In the genomic region with DNA sequence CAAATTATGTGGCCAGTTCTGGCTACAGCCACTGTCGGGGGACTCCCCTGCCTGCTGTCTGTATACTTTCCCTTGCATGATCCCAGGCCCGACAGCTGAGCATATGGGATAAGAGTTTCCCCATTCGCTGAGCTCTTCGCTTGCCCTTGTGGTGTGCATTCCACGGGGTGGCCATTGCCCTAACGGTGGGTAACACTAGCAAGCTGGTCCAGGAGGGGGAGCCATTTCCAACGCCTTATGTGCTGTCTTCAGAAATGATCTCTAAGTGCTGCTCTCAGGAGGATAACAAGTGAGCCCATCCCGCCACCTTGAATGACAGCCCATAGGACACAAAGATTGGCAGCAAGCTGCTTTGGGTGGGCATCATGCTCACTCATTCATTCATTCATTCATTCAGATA, we compare ENCODE assay signal across 8 cellular contexts.
DNase-seq lines count a peak whose midpoint lies in the region; ATAC-seq and TF ChIP-seq lines count a peak whose summit lies in the region.

No MANE protein-coding gene starts in this region.

- H3K79me2 ChIP-seq in OCI-LY1 (ENCODE audit: insufficient read depth, low read length) = no peaks in the 10 kb centered on the region

- H3K4me2 ChIP-seq in OCI-LY1 (ENCODE audit: low read length) = no peak overlapping the region

- no peaks in the 10 kb centered on the region for H4K20me1 ChIP-seq in OCI-LY1 (ENCODE audit: insufficient read depth, low read length)

- H3K27ac ChIP-seq in A673 (ENCODE audit: low read depth, low read length, poor library complexity, severe bottlenecking) (no peak overlapping the region), OCI-LY1 (ENCODE audit: low read depth, low read length, poor library complexity, severe bottlenecking) (no peak overlapping the region)

- no peaks in the 10 kb centered on the region for H3F3A ChIP-seq in OCI-LY1 (ENCODE audit: insufficient read depth, low read length)

- H3K9me3 ChIP-seq in A673 (ENCODE audit: low read depth, low read length, poor library complexity, severe bottlenecking) (no peaks in the 10 kb centered on the region), OCI-LY1 (ENCODE audit: low read length) (no peaks in the 10 kb centered on the region)

- peak; percentile 68 for DNase-seq in A673 (ENCODE audit: low spot score)
- DNase-seq in EH (ENCODE audit: low read depth) = peak; percentile 20
- peak; percentile 4 for DNase-seq in fibroblast of the aortic adventitia (ENCODE audit: low read depth)
- no peak for DNase-seq in amygdala (lab: John Stamatoyannopoulos, UW)

- H3K27me3 ChIP-seq in A673 (replicated peaks; ENCODE audit: insufficient read depth, low read depth, low read length, poor library complexity) = peaks cover 2% of the 10 kb centered on the region
- H3K27me3 ChIP-seq in OCI-LY1 (ENCODE audit: insufficient read depth, low read length) = no peaks in the 10 kb centered on the region

- intact Hi-C loops in A673 (cut with micrococcal nuclease; ENCODE audit: unreplicated experiment) = loop anchor here (5.0 kb wide), 2 partner anchors 191 to 446 kb away; partner anchors contain the start of gene FSTL4

- TF ChIP-seq CTCF in A673 (conservative IDR thresholded peaks at IDR 0.05; ENCODE audit: low read depth, low read length) (peak; percentile 74), OCI-LY1 (IDR thresholded peaks at IDR 0.05; ENCODE audit: low read length) (peak; percentile 62), fibroblast of the aortic adventitia (IDR thresholded peaks at IDR 0.05; ENCODE audit: insufficient read depth, low read length) (peak; percentile 10)

- H3K4me3 ChIP-seq in A673 (ENCODE audit: low read depth, low read length, poor library complexity, severe bottlenecking) (no peak overlapping the region), OCI-LY1 (ENCODE audit: low read depth, low read length, poor library complexity, severe bottlenecking) (no peak overlapping the region), fibroblast of the aortic adventitia (ENCODE audit: low read depth, low read length) (no peak overlapping the region)

- ATAC-seq in GM21529 (IDR thresholded peaks at IDR 0.05; ENCODE audit: unreplicated experiment) = no peak
- no peak for ATAC-seq in GM21825 (IDR thresholded peaks at IDR 0.05; ENCODE audit: unreplicated experiment)
- ATAC-seq in HG02870 (IDR thresholded peaks at IDR 0.05; ENCODE audit: unreplicated experiment) = no peak

- POLR2A ChIA-PET in A673 (lab: Charles Lee; ENCODE audit: low non-redundant PET) = interaction anchor here (0.6 kb wide), 1 partner anchor 595 kb away, joined by 3 read pairs; no protein-coding TSS in a partner anchor

- CTCF ChIA-PET in A673 (lab: Charles Lee) = interaction anchor here (0.6 to 1.2 kb wide), 6 partner anchors 12 to 531 kb away, joined by 3 to 6 read pairs (median 4); no protein-coding TSS in a partner anchor

- H3K36me3 ChIP-seq in A673 (ENCODE audit: insufficient read depth, low read length, poor library complexity, severe bottlenecking) = no peaks in the 10 kb centered on the region
- H3K36me3 ChIP-seq in OCI-LY1 (ENCODE audit: insufficient read depth, low read length) = no peaks in the 10 kb centered on the region

- H2AFZ ChIP-seq in OCI-LY1 (ENCODE audit: low read length) = no peak overlapping the region

- no peaks in the 10 kb centered on the region for H3K9me2 ChIP-seq in OCI-LY1 (ENCODE audit: low read depth, low read length)

- H3K4me1 ChIP-seq in A673 (ENCODE audit: insufficient read depth, low read length, poor library complexity, severe bottlenecking) = peaks cover 17% of the 10 kb centered on the region
- H3K4me1 ChIP-seq in OCI-LY1 (ENCODE audit: insufficient read depth, low read length, severe bottlenecking) = peaks cover 7% of the 10 kb centered on the region

- H3K9ac ChIP-seq in OCI-LY1 (ENCODE audit: low read length) = no peak overlapping the region

- BruUV-seq in A673 (replicated peaks; lab: Mats Ljungman, UMichigan) = no TSS peak

Comparison
In these comparisons a context has a peak if more than half of its experiments do, and no peak if none do; other contexts are left out.
1. DNase-seq: peak in A673 (single experiment), EH (single experiment) and fibroblast of the aortic adventitia (single experiment); none in amygdala (0 of 56).
2. CTCF ChIP-seq: peak in every context shown above with its lines; median percentile 74 in A673; 62 in OCI-LY1; 10 in fibroblast of the aortic adventitia.